ENCODE assay signal across 16 cellular contexts in genomic region chr9:123003467-123003866, GRCh38. TPM values are rescaled to one million over a fixed set of nuclear protein-coding genes. Genes with fewer than 3 reads are reported as not detected.
A peak's percentile ranks its signal among the peaks of the same experiment; 100 is the strongest.
DNase-seq lines count a peak whose midpoint lies in the region; ATAC-seq and TF ChIP-seq lines count a peak whose summit lies in the region.
"Had no signal": no experiment of that assay in that cellular context is flagged by ENCODE, and none has a peak within 500 bp of the region (broad histone marks: within the 10 kb centered on the region; RNA-seq: fewer than 3 reads in every experiment).

No MANE protein-coding gene starts in this region.

- H3K9me1 ChIP-seq in IMR-90 (ENCODE audit: insufficient read depth, low read length), result no peaks in the 10 kb centered on the region

- H3K36me3 Mint-ChIP-seq in endothelial cell (ENCODE audit: low read depth, unreplicated experiment) (peaks cover 7% of the 10 kb centered on the region), nephron (ENCODE audit: low read depth) (peaks cover 45% of the 10 kb centered on the region)

- H3K79me2 ChIP-seq in ACC112 (ENCODE audit: control insufficient read depth, insufficient read depth, low read length, unreplicated experiment), result no peaks in the 10 kb centered on the region

- H3K4ac ChIP-seq in IMR-90 (ENCODE audit: low read depth, low read length), result no peak overlapping the region

- dilution Hi-C loops in IMR-90 (cut with HindIII; ENCODE audit: low sequenced_read_pairs, unreplicated experiment), result no loop called here

- H2BK15ac ChIP-seq in IMR-90 (ENCODE audit: low read depth, low read length), result no peak overlapping the region

- no peak overlapping the region for H2BK120ac ChIP-seq in IMR-90 (ENCODE audit: low read depth, low read length)

- no peaks in the 10 kb centered on the region for H4K20me1 ChIP-seq in IMR-90 (ENCODE audit: insufficient read depth, low read length)

- H3K36me3 ChIP-seq in ACC112 (ENCODE audit: insufficient read depth, low read length) (peaks cover 3% of the 10 kb centered on the region; the same call in 1 of the 2 replicates), IMR-90 (ENCODE audit: control insufficient read depth, insufficient read depth, low read length) (peaks cover 12% of the 10 kb centered on the region; the same call in 1 of the 2 replicates), esophagus squamous epithelium (peaks cover 0 to 90% (median 0%) of the 10 kb centered on the region in 3 donors)

- peaks cover 28% of the 10 kb centered on the region for H3K4me1 Mint-ChIP-seq in endothelial cell (ENCODE audit: unreplicated experiment)
- peaks cover 17% of the 10 kb centered on the region for H3K4me1 Mint-ChIP-seq in nephron

- TF ChIP-seq CTCF in IMR-90 (conservative IDR thresholded peaks at IDR 0.05; ENCODE audit: low read depth, low read length) (no peak), endothelial cell (IDR thresholded peaks at IDR 0.05; ENCODE audit: unreplicated experiment) (no peak), nephron (IDR thresholded peaks at IDR 0.05; ENCODE audit: unreplicated experiment in 3 of 3) (no peak), esophagus squamous epithelium (IDR thresholded peaks at IDR 0.05) (no peak)

- H3K9ac ChIP-seq in IMR-90 (ENCODE audit: low read depth, low read length), result no peak overlapping the region

- no peak overlapping the region for H4K91ac ChIP-seq in IMR-90 (ENCODE audit: insufficient read depth, low read depth, low read length)

- no peak overlapping the region for H2BK20ac ChIP-seq in IMR-90 (ENCODE audit: low read depth, low read length)

- H3K23ac ChIP-seq in IMR-90 (ENCODE audit: low read depth, low read length), result no peak overlapping the region

- intact Hi-C loops in IMR-90 (cut with micrococcal nuclease) (loop anchor here (10.0 kb wide), 1 partner anchor 351 kb away; the partner anchor contains the start of gene CRB2), esophagus squamous epithelium (cut with DNase I) (no loop called here)

- no peak overlapping the region for H3K4me3 Mint-ChIP-seq in endothelial cell (ENCODE audit: unreplicated experiment)
- peak overlapping the region in 1 of 3 experiments; percentile 49 for H3K4me3 Mint-ChIP-seq in nephron

- H3K14ac ChIP-seq in IMR-90 (replicated peaks; ENCODE audit: low read depth, low read length), result no peak overlapping the region

- H4K5ac ChIP-seq in IMR-90 (ENCODE audit: low read depth, low read length), result no peak overlapping the region

- H3K18ac ChIP-seq in IMR-90 (ENCODE audit: low read depth, low read length), result no peak overlapping the region

- H3K27ac Mint-ChIP-seq in endothelial cell (ENCODE audit: unreplicated experiment) (peak overlapping the region; percentile 99), nephron (peak overlapping the region; percentile 97 to 98 (median 98))
- H3K27ac Mint-ChIP-seq: progenitor cell of endocrine pancreas had no signal

- H2AFZ ChIP-seq in ACC112 (ENCODE audit: low read length, unreplicated experiment), result peak overlapping the region; percentile 10
- H2AFZ ChIP-seq in IMR-90 (replicated peaks; ENCODE audit: low read length, poor library complexity), result no peak overlapping the region

- no peak overlapping the region; a peak in 1 of 4 replicates for H4K8ac ChIP-seq in IMR-90 (ENCODE audit: low read depth in 2 of 2, low read length in 2 of 2)

- no peak overlapping the region for H2AK5ac ChIP-seq in IMR-90 (ENCODE audit: low read depth, low read length)

- H3K4me3 ChIP-seq in ACC112 (ENCODE audit: low read depth, low read length) (0 out of 2 replicates have a peak overlapping the region, but pooled peaks have one; percentile 12), IMR-90 (ENCODE audit: insufficient read depth, low read depth, low read length) (no peak overlapping the region), esophagus squamous epithelium (no peak overlapping the region)
- H3K4me3 ChIP-seq: suprapubic skin had no signal

- ATAC-seq in IMR-90 (ENCODE audit: low read depth) (peak; percentile 67), GM21360 (IDR thresholded peaks at IDR 0.05; ENCODE audit: unreplicated experiment) (no peak), HG03457 (IDR thresholded peaks at IDR 0.05; ENCODE audit: unreplicated experiment) (no peak)

- no peak overlapping the region for H3K4me2 ChIP-seq in IMR-90 (ENCODE audit: low read depth, low read length)

- no TSS peak for BruUV-seq in IMR-90 (replicated peaks; lab: Mats Ljungman, UMichigan)

- in situ Hi-C loops in IMR-90 (cut with MboI; ENCODE audit: low sequenced_read_pairs), result no loop called here
- in situ Hi-C loops in ACHN (cut with HindIII; ENCODE audit: low pct_ligation_motif_present, low pct_unique_long_range_greater_than_20kb, low sequenced_read_pairs), result no loop called here

- peak overlapping the region; percentile 39 for H3K27ac ChIP-seq in ACC112 (ENCODE audit: low read depth, low read length)
- H3K27ac ChIP-seq in IMR-90 (ENCODE audit: insufficient read depth, low read length), result no peak overlapping the region; the same call in 1 of the 2 replicates
- H3K27ac ChIP-seq in esophagus squamous epithelium, result peak overlapping the region in 2 of 4 donors; percentile 10 to 63
- H3K27ac ChIP-seq: suprapubic skin, VCaP had no signal

- H3K27me3 Mint-ChIP-seq in endothelial cell (ENCODE audit: unreplicated experiment) (peaks cover 2% of the 10 kb centered on the region), nephron (ENCODE audit: low read depth) (no peaks in the 10 kb centered on the region)
- H3K27me3 Mint-ChIP-seq: progenitor cell of endocrine pancreas had no signal

- TF ChIP-seq POLR2A in IMR-90 (IDR thresholded peaks at IDR 0.05; ENCODE audit: low read depth, low read length), result no peak
- TF ChIP-seq POLR2A in esophagus squamous epithelium (IDR thresholded peaks at IDR 0.05), result no peak

- no peaks in the 10 kb centered on the region for H3K27me3 ChIP-seq in ACC112 (ENCODE audit: insufficient read depth, low read length)
- H3K27me3 ChIP-seq in IMR-90 (ENCODE audit: control insufficient read depth, insufficient read depth, low read length), result no peaks in the 10 kb centered on the region
- H3K27me3 ChIP-seq in esophagus squamous epithelium, result no peaks in the 10 kb centered on the region
- H3K27me3 ChIP-seq: suprapubic skin had no signal

- H3K9me3 Mint-ChIP-seq in endothelial cell (ENCODE audit: unreplicated experiment) (no peaks in the 10 kb centered on the region), nephron (no peaks in the 10 kb centered on the region)

- no peak overlapping the region for H2BK5ac ChIP-seq in IMR-90 (ENCODE audit: low read depth, low read length, poor library complexity, severe bottlenecking)

- H3K4me1 ChIP-seq in ACC112 (ENCODE audit: control insufficient read depth, insufficient read depth, low read length, unreplicated experiment) (peaks cover 20% of the 10 kb centered on the region), IMR-90 (ENCODE audit: control insufficient read depth, insufficient read depth, low read length) (peaks cover 5% of the 10 kb centered on the region; the same call in 1 of the 2 replicates), esophagus squamous epithelium (peaks cover 0 to 16% (median 0%) of the 10 kb centered on the region in 3 donors)
- H3K4me1 ChIP-seq: suprapubic skin had no signal

- H3K79me1 ChIP-seq in IMR-90 (ENCODE audit: low read depth in 1 of 2, low read length in 2 of 2), result peaks cover 5 to 7% of the 10 kb centered on the region in 2 experiments; a peak in 3 of 4 replicates

- no peak for TF ChIP-seq RAD21 in IMR-90 (IDR thresholded peaks at IDR 0.05; ENCODE audit: low read length)

- POLR2A ChIA-PET in IMR-90 (lab: Charles Lee; ENCODE audit: unreplicated experiment), result no interaction called here

- no peak overlapping the region for H3K56ac ChIP-seq in IMR-90 (ENCODE audit: extremely low read depth, insufficient read depth, low read length)

- CTCF ChIA-PET in IMR-90 (lab: Yijun Ruan, JAX), result interaction anchor here (0.6 to 1.0 kb wide), 3 partner anchors 13 to 347 kb away, joined by 3 to 4 read pairs (median 3); no protein-coding TSS in a partner anchor

- H3K9me3 ChIP-seq in IMR-90 (ENCODE audit: control insufficient read depth, insufficient read depth, low read length), result no peaks in the 10 kb centered on the region
- H3K9me3 ChIP-seq in esophagus squamous epithelium, result no peaks in the 10 kb centered on the region
- H3K9me3 ChIP-seq: suprapubic skin had no signal

- DNase-seq in IMR-90 (peak; percentile 61), endothelial cell (ENCODE audit: low spot score) (no peak), esophagus squamous epithelium (lab: John Stamatoyannopoulos, UW) (no peak), ACHN (no peak)
- DNase-seq: activated effector memory CD4-positive, alpha-beta T cell treated with anti-CD3 and anti-CD28 coated beads, Interleukin-2, amount 50 U/mL, for 16 hours; Calu3; kidney; NCI-H1694 treated with DMSO at 0.1 percent for 48 hours; NCI-H510A had no signal

- WGBS in IMR-90 (ENCODE audit: extremely low coverage in 2 of 2, insufficient read length in 1 of 2), 2 experiments, result no CpG with 5 or more reads among the region's 2 CpGs
- 63 to 78% methylated on average over 2 of the region's 2 CpGs for WGBS in esophagus squamous epithelium, 2 donors

- no peak overlapping the region for H2AK9ac ChIP-seq in IMR-90 (replicated peaks; ENCODE audit: low read depth, low read length, poor library complexity)

TF ChIP-seq in IMR-90, 13 proteins besides CTCF, POLR2A, EP300 and RAD21:
- peak; percentile 97 for TF ChIP-seq MAFK (IDR thresholded peaks at IDR 0.05; ENCODE audit: low read depth, low read length)
- no peak for TF ChIP-seq SMC3 (IDR thresholded peaks at IDR 0.05; ENCODE audit: low read depth, low read length)
- TF ChIP-seq NFE2L2 (IDR thresholded peaks at IDR 0.05; ENCODE audit: low read depth, low read length), result peak; percentile 93

RNA-seq across cellular contexts. Expression of gene GPR21, which starts 30.0 kb away (rescaled TPM):
- total RNA-seq in IMR-90 (2012; rRNA removed) (0.28 and 0.90 TPM in 2 replicates), endothelial cell (ENCODE audit: unreplicated experiment) (1.8 TPM), esophagus squamous epithelium (1 to 10 TPM in 1 of 4 donors, under 1 TPM in 1, not detected in 2; 0.68 to 1.9 TPM)
- polyA plus RNA-seq in IMR-90 (2012; rRNA removed), result not detected in 2 replicates
- polyA plus RNA-seq in IMR-90 (2012; cell fraction: cytosol; rRNA removed), result 0.11 TPM in 1 of 2 replicates, not detected in the other
- 0.22 and 0.58 TPM in 2 replicates for polyA plus RNA-seq in IMR-90 (2012; cell fraction: nucleus; rRNA removed; ENCODE audit: low replicate concordance)
